In genomic region chr17:10327640-10328039, GRCh38 we compare ENCODE assay signal across 7 cellular contexts. TPM values are rescaled to one million over a fixed set of nuclear protein-coding genes. Genes with fewer than 3 reads are reported as not detected.
A peak's percentile ranks its signal among the peaks of the same experiment; 100 is the strongest.
DNase-seq lines count a peak whose midpoint lies in the region; ATAC-seq and TF ChIP-seq lines count a peak whose summit lies in the region.

No MANE protein-coding gene starts in this region.

- no peak overlapping the region for H2BK15ac ChIP-seq in IMR-90 (ENCODE audit: low read depth, low read length)

- TF ChIP-seq POLR2A in IMR-90 (IDR thresholded peaks at IDR 0.05; ENCODE audit: low read depth, low read length) = no peak

- no peaks in the 10 kb centered on the region for H3K79me1 ChIP-seq in IMR-90 (ENCODE audit: low read depth in 1 of 2, low read length in 2 of 2)

- no peak overlapping the region for H3K56ac ChIP-seq in IMR-90 (ENCODE audit: extremely low read depth, insufficient read depth, low read length)

- ATAC-seq in IMR-90 (ENCODE audit: low read depth) = peak; percentile 97
- ATAC-seq in upper lobe of right lung = peak; percentile 93

- H3K9me1 ChIP-seq in IMR-90 (ENCODE audit: insufficient read depth, low read length) = no peaks in the 10 kb centered on the region

- no peak overlapping the region for H4K5ac ChIP-seq in IMR-90 (ENCODE audit: low read depth, low read length)

- H3K9ac ChIP-seq in IMR-90 (ENCODE audit: low read depth, low read length) = no peak overlapping the region

- no peak overlapping the region for H3K18ac ChIP-seq in IMR-90 (ENCODE audit: low read depth, low read length)

- H3K36me3 ChIP-seq in IMR-90 (ENCODE audit: control insufficient read depth, insufficient read depth, low read length) (no peaks in the 10 kb centered on the region), upper lobe of right lung (no peaks in the 10 kb centered on the region)

- peak overlapping the region; percentile 59 for H2AFZ ChIP-seq in IMR-90 (replicated peaks; ENCODE audit: low read length, poor library complexity)

- H4K20me1 ChIP-seq in IMR-90 (ENCODE audit: insufficient read depth, low read length) = no peaks in the 10 kb centered on the region

- no peaks in the 10 kb centered on the region for H3K9me3 ChIP-seq in IMR-90 (ENCODE audit: control insufficient read depth, insufficient read depth, low read length)
- no peaks in the 10 kb centered on the region for H3K9me3 ChIP-seq in upper lobe of right lung

- H3K4me3 ChIP-seq in IMR-90 (ENCODE audit: insufficient read depth, low read depth, low read length) (no peak overlapping the region), upper lobe of right lung (no peak overlapping the region)

- DNase-seq in IMR-90 (peak; percentile 73), SHP77 treated with DMSO at 0.1 percent for 48 hours (lab: John Stamatoyannopoulos, UW) (peak; percentile 58), glomerular endothelial cell (ENCODE audit: extremely low read depth, low read depth, low spot score) (peak; percentile 18), pons (ENCODE audit: low spot score) (peak; percentile 63), upper lobe of right lung (peak; percentile 81)
- DNase-seq in activated naive CD4-positive, alpha-beta T cell (lab: John Stamatoyannopoulos, UW) = peak in 3 of 4 experiments; percentile 17 to 58 (median 22)

- no TSS peak for BruUV-seq in IMR-90 (replicated peaks; lab: Mats Ljungman, UMichigan)

- intact Hi-C loops in IMR-90 (cut with micrococcal nuclease) (loop anchor here (1.0 kb wide), 4 partner anchors 287 to 403 kb away; no protein-coding TSS in a partner anchor), upper lobe of right lung (cut with DNase I) (no loop called here)

- H3K4me1 ChIP-seq in IMR-90 (ENCODE audit: control insufficient read depth, insufficient read depth, low read length) (no peaks in the 10 kb centered on the region), upper lobe of right lung (no peaks in the 10 kb centered on the region)

- no peak overlapping the region for H4K8ac ChIP-seq in IMR-90 (ENCODE audit: low read depth in 2 of 2, low read length in 2 of 2)

- no peak overlapping the region for H3K27ac ChIP-seq in IMR-90 (ENCODE audit: insufficient read depth, low read length)
- no peak overlapping the region for H3K27ac ChIP-seq in upper lobe of right lung

- in situ Hi-C loops in IMR-90 (cut with MboI; ENCODE audit: low sequenced_read_pairs) = no loop called here

- POLR2A ChIA-PET in IMR-90 (lab: Charles Lee; ENCODE audit: unreplicated experiment) = no interaction called here

- H2AK9ac ChIP-seq in IMR-90 (replicated peaks; ENCODE audit: low read depth, low read length, poor library complexity) = peak overlapping the region; percentile 15

- H3K4me2 ChIP-seq in IMR-90 (ENCODE audit: low read depth, low read length) = no peak overlapping the region

- no peak overlapping the region for H2AK5ac ChIP-seq in IMR-90 (ENCODE audit: low read depth, low read length)

- H3K27me3 ChIP-seq in IMR-90 (ENCODE audit: control insufficient read depth, insufficient read depth, low read length) = peaks cover 1% of the 10 kb centered on the region; the same call in 1 of the 2 replicates
- no peaks in the 10 kb centered on the region for H3K27me3 ChIP-seq in upper lobe of right lung

- H3K23ac ChIP-seq in IMR-90 (ENCODE audit: low read depth, low read length) = no peak overlapping the region

- no peak overlapping the region for H2BK5ac ChIP-seq in IMR-90 (ENCODE audit: low read depth, low read length, poor library complexity, severe bottlenecking)

- WGBS in IMR-90 (ENCODE audit: extremely low coverage in 2 of 2, insufficient read length in 1 of 2), 2 experiments = 30% methylated on average over 6 of the region's 10 CpGs; no CpG with 5 or more reads in 1 of the 2 experiments

- peak; percentile 83 for TF ChIP-seq RAD21 in IMR-90 (IDR thresholded peaks at IDR 0.05; ENCODE audit: low read length)

- H3K14ac ChIP-seq in IMR-90 (replicated peaks; ENCODE audit: low read depth, low read length) = no peak overlapping the region

- no peak overlapping the region for H3K4ac ChIP-seq in IMR-90 (ENCODE audit: low read depth, low read length)

- dilution Hi-C loops in IMR-90 (cut with HindIII; ENCODE audit: low sequenced_read_pairs, unreplicated experiment) = no loop called here

- CTCF ChIA-PET in IMR-90 (lab: Yijun Ruan, JAX) = interaction anchor here (1.1 to 2.2 kb wide), 4 partner anchors 10 to 290 kb away, joined by 3 to 10 read pairs (median 4); no protein-coding TSS in a partner anchor

- H2BK120ac ChIP-seq in IMR-90 (ENCODE audit: low read depth, low read length) = no peak overlapping the region

- H4K91ac ChIP-seq in IMR-90 (ENCODE audit: insufficient read depth, low read depth, low read length) = no peak overlapping the region

- TF ChIP-seq CTCF in GM12874 (IDR thresholded peaks at IDR 0.05; ENCODE audit: insufficient read depth, low read depth, low read length) (peak; percentile 89), IMR-90 (conservative IDR thresholded peaks at IDR 0.05; ENCODE audit: low read depth, low read length) (peak; percentile 81), upper lobe of right lung (IDR thresholded peaks at IDR 0.05) (peak; percentile 96)

- H2BK20ac ChIP-seq in IMR-90 (ENCODE audit: low read depth, low read length) = no peak overlapping the region

TF ChIP-seq in IMR-90, 13 proteins besides CTCF, POLR2A, EP300 and RAD21:
- TF ChIP-seq CEBPB (IDR thresholded peaks at IDR 0.05; ENCODE audit: low read depth, low read length) = peak; percentile 35; the same call in 1 of the 2 replicates
- TF ChIP-seq SMC3 (IDR thresholded peaks at IDR 0.05; ENCODE audit: low read depth, low read length) = peak; percentile 83
- no peak for TF ChIP-seq RCOR1 (IDR thresholded peaks at IDR 0.05; ENCODE audit: insufficient replicate concordance, low read length)

RNA-seq across cellular contexts. Expression of gene MYH13, which starts 45.2 kb away (rescaled TPM):
- total RNA-seq in IMR-90 (2012; rRNA removed) (not detected in 2 replicates), glomerular endothelial cell (not detected in 2 replicates), upper lobe of right lung (not detected)
- not detected in 2 replicates for polyA plus RNA-seq in IMR-90 (2012; rRNA removed)
- polyA plus RNA-seq in IMR-90 (2012; cell fraction: cytosol; rRNA removed) = not detected in 2 replicates
- polyA plus RNA-seq in IMR-90 (2012; cell fraction: nucleus; rRNA removed; ENCODE audit: low replicate concordance) = not detected in 2 replicates

Comparison
In these comparisons a context has a peak if more than half of its experiments do, and no peak if none do; other contexts are left out.
1. DNase-seq: peak in every context shown above with its lines; median percentile 81 in upper lobe of right lung; 73 in IMR-90; 63 in pons; 58 in SHP77 treated with DMSO at 0.1 percent for 48 hours; 22 in activated naive CD4-positive, alpha-beta T cell; 18 in glomerular endothelial cell.